Comparison of ENCODE assay signal across 15 cellular contexts in the genomic region with DNA sequence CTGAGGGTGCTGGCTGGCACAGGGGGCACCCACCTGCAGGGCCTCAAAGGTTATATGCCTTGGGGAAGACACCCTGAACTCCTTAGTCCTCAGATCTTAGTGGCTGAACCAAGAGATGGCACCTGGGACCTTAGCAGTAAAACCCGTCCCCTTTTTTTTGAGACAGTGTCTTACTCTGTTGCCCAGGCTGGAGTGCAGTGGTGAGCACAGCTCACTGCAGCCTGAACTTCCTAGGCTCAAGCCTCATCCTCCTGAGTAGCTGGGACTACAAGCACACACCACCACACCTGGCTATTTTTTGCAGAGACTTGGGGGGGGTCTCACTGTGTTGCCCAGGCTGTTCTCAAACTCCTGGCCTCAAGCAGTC.
DNase-seq lines count a peak whose midpoint lies in the region; ATAC-seq and TF ChIP-seq lines count a peak whose summit lies in the region.
"Had no signal": no experiment of that assay in that cellular context is flagged by ENCODE, and none has a peak within 500 bp of the region (broad histone marks: within the 10 kb centered on the region; RNA-seq: fewer than 3 reads in every experiment).

No MANE protein-coding gene starts in this region.

- H3K27me3 Mint-ChIP-seq in activated naive CD8-positive, alpha-beta T cell treated with anti-CD3 and anti-CD28 coated beads, Interleukin-2, amount 50 U/mL, for 24 hours: peaks cover 5% of the 10 kb centered on the region
- peaks cover 3% of the 10 kb centered on the region for H3K27me3 Mint-ChIP-seq in glutamatergic neuron (ENCODE audit: unreplicated experiment)

- H3K27me3 ChIP-seq in AG04450 (ENCODE audit: control insufficient read depth, insufficient read depth, low read length): no peaks in the 10 kb centered on the region
- H3K27me3 ChIP-seq in osteoblast (ENCODE audit: insufficient read depth, low read length): no peaks in the 10 kb centered on the region
- no peaks in the 10 kb centered on the region for H3K27me3 ChIP-seq in MG63
- H3K27me3 ChIP-seq: Peyer's patch, testis had no signal

- no peak overlapping the region for H3K4me3 ChIP-seq in AG04450 (ENCODE audit: low read depth, low read length)
- H3K4me3 ChIP-seq in HEK293 (ENCODE audit: low read depth, low read length): no peak overlapping the region
- H3K4me3 ChIP-seq in osteoblast (ENCODE audit: insufficient read depth, low read length): peak overlapping the region; percentile 34
- H3K4me3 ChIP-seq in MG63: no peak overlapping the region
- H3K4me3 ChIP-seq: Peyer's patch, testis had no signal

- H3K36me3 ChIP-seq in HEK293 (ENCODE audit: control insufficient read depth in 2 of 2, insufficient read depth in 1 of 2, low read length in 2 of 2) (no peaks in the 10 kb centered on the region), osteoblast (ENCODE audit: insufficient read depth, low read length) (no peaks in the 10 kb centered on the region), MG63 (peaks cover 32% of the 10 kb centered on the region)
- H3K36me3 ChIP-seq: neutrophil, Peyer's patch had no signal

- peak; percentile 21 for ATAC-seq in activated naive CD8-positive, alpha-beta T cell treated with anti-CD3 and anti-CD28 coated beads, Interleukin-2, amount 50 U/mL, for 24 hours
- ATAC-seq in HG03460 (IDR thresholded peaks at IDR 0.05; ENCODE audit: unreplicated experiment): no peak
- ATAC-seq in omental fat pad (ENCODE audit: low FRiP score): no peak

- peaks cover 93% of the 10 kb centered on the region for H3K79me2 ChIP-seq in osteoblast (ENCODE audit: insufficient read depth, low read length)

- CTCF ChIA-PET in AG04450 (lab: Charles Lee) (no interaction called here), HEK293 (lab: Yijun Ruan, JAX) (no interaction called here)

- no peaks in the 10 kb centered on the region for H3K9me3 Mint-ChIP-seq in activated naive CD8-positive, alpha-beta T cell treated with anti-CD3 and anti-CD28 coated beads, Interleukin-2, amount 50 U/mL, for 24 hours
- H3K9me3 Mint-ChIP-seq in glutamatergic neuron (ENCODE audit: unreplicated experiment): no peaks in the 10 kb centered on the region

- POLR2A ChIA-PET in AG04450 (lab: Yijun Ruan, JAX): no interaction called here
- POLR2A ChIA-PET in HEK293 (lab: Yijun Ruan, JAX): interaction anchor here (1.1 kb wide), 1 partner anchor 389 kb away, joined by 3 read pairs; a partner anchor contains a TSS

- peak overlapping the region; percentile 52 for H3K27ac ChIP-seq in AG04450 (ENCODE audit: low read depth, low read length)
- no peak overlapping the region for H3K27ac ChIP-seq in HEK293 (ENCODE audit: extremely low read depth, low read depth, low read length)
- peak overlapping the region; percentile 88 for H3K27ac ChIP-seq in osteoblast (ENCODE audit: low read depth, low read length)
- H3K27ac ChIP-seq: neutrophil, testis had no signal

- peak overlapping the region; percentile 66 for H2AFZ ChIP-seq in osteoblast (ENCODE audit: low read length)

- no peak overlapping the region for H3K4me3 Mint-ChIP-seq in activated naive CD8-positive, alpha-beta T cell treated with anti-CD3 and anti-CD28 coated beads, Interleukin-2, amount 50 U/mL, for 24 hours
- H3K4me3 Mint-ChIP-seq in glutamatergic neuron (ENCODE audit: unreplicated experiment): no peak overlapping the region

- H3K4me1 Mint-ChIP-seq in activated naive CD8-positive, alpha-beta T cell treated with anti-CD3 and anti-CD28 coated beads, Interleukin-2, amount 50 U/mL, for 24 hours: peaks cover 37% of the 10 kb centered on the region
- peaks cover 17% of the 10 kb centered on the region for H3K4me1 Mint-ChIP-seq in glutamatergic neuron (ENCODE audit: low read depth, unreplicated experiment)

- H4K20me1 ChIP-seq in osteoblast (ENCODE audit: insufficient read depth, low read length): peaks cover 34% of the 10 kb centered on the region

- TF ChIP-seq CTCF in AG04450 (IDR thresholded peaks at IDR 0.05; ENCODE audit: low read depth, low read length) (no peak), HEK293 (tag by site-specific recombination; IDR thresholded peaks at IDR 0.05) (no peak), osteoblast (IDR thresholded peaks at IDR 0.05; ENCODE audit: extremely low read depth, low read depth, low read length) (no peak), glutamatergic neuron (IDR thresholded peaks at IDR 0.05; ENCODE audit: partially characterized antibody, unreplicated experiment) (no peak), omental fat pad (IDR thresholded peaks at IDR 0.05) (no peak)

- H3K9me3 ChIP-seq in AG04450 (ENCODE audit: control insufficient read depth, insufficient read depth, low read length): no peaks in the 10 kb centered on the region; the same call in 1 of the 2 replicates
- H3K9me3 ChIP-seq in HEK293 (ENCODE audit: control insufficient read depth, insufficient read depth, low read depth, low read length): no peaks in the 10 kb centered on the region
- no peaks in the 10 kb centered on the region for H3K9me3 ChIP-seq in osteoblast (ENCODE audit: low read depth, low read length)
- H3K9me3 ChIP-seq in MG63: no peaks in the 10 kb centered on the region
- H3K9me3 ChIP-seq: neutrophil, Peyer's patch, testis had no signal

- H3K4me1 ChIP-seq in HEK293 (ENCODE audit: control insufficient read depth, insufficient read depth, low read length) (no peaks in the 10 kb centered on the region), osteoblast (ENCODE audit: insufficient read depth, low read length) (peaks cover 65% of the 10 kb centered on the region)

- H3K36me3 Mint-ChIP-seq in activated naive CD8-positive, alpha-beta T cell treated with anti-CD3 and anti-CD28 coated beads, Interleukin-2, amount 50 U/mL, for 24 hours (ENCODE audit: low read depth): no peaks in the 10 kb centered on the region
- no peaks in the 10 kb centered on the region for H3K36me3 Mint-ChIP-seq in glutamatergic neuron (ENCODE audit: unreplicated experiment)

- peak overlapping the region; percentile 68 for H3K4me2 ChIP-seq in osteoblast (ENCODE audit: insufficient read depth, low read length)

- no peak for DNase-seq in AG04450 (ENCODE audit: low read depth, low spot score)
- no peak for DNase-seq in activated naive CD8-positive, alpha-beta T cell treated with anti-CD3 and anti-CD28 coated beads, Interleukin-2, amount 50 U/mL, for 24 hours
- no peak for DNase-seq in osteoblast (ENCODE audit: insufficient read length, low spot score, missing footprints)
- DNase-seq in glutamatergic neuron: no peak
- no peak for DNase-seq in MG63
- DNase-seq in omental fat pad (ENCODE audit: low spot score): no peak
- DNase-seq: cerebellar nuclear complex; GF-D8; Peyer's patch; stimulated activated CD4-positive, alpha-beta T cell treated with anti-CD3 and anti-CD28 coated beads, Interleukin-4, amount 100 ng/mL, for 1 hour; testis had no signal

- H3K27ac Mint-ChIP-seq in activated naive CD8-positive, alpha-beta T cell treated with anti-CD3 and anti-CD28 coated beads, Interleukin-2, amount 50 U/mL, for 24 hours: no peak overlapping the region
- no peak overlapping the region for H3K27ac Mint-ChIP-seq in glutamatergic neuron (ENCODE audit: unreplicated experiment)
- H3K27ac Mint-ChIP-seq: B cell had no signal

TF ChIP-seq in HEK293, 187 proteins besides CTCF, POLR2A, EP300 and RAD21:
- TF ChIP-seq, protein P1, sequence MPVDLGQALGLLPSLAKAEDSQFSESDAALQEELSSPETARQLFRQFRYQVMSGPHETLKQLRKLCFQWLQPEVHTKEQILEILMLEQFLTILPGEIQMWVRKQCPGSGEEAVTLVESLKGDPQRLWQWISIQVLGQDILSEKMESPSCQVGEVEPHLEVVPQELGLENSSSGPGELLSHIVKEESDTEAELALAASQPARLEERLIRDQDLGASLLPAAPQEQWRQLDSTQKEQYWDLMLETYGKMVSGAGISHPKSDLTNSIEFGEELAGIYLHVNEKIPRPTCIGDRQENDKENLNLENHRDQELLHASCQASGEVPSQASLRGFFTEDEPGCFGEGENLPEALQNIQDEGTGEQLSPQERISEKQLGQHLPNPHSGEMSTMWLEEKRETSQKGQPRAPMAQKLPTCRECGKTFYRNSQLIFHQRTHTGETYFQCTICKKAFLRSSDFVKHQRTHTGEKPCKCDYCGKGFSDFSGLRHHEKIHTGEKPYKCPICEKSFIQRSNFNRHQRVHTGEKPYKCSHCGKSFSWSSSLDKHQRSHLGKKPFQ (tag by site-specific recombination; IDR thresholded peaks at IDR 0.05): no peak
- TF ChIP-seq ZSCAN16 (tag by site-specific recombination; IDR thresholded peaks at IDR 0.05): no peak
- TF ChIP-seq ZNF169 (tag by site-specific recombination; IDR thresholded peaks at IDR 0.05): no peak
- peak; percentile 93 for TF ChIP-seq ZNF121 (tag by site-specific recombination; IDR thresholded peaks at IDR 0.05)
